24 cellular contexts compared by ENCODE assay signal in the genomic region with DNA sequence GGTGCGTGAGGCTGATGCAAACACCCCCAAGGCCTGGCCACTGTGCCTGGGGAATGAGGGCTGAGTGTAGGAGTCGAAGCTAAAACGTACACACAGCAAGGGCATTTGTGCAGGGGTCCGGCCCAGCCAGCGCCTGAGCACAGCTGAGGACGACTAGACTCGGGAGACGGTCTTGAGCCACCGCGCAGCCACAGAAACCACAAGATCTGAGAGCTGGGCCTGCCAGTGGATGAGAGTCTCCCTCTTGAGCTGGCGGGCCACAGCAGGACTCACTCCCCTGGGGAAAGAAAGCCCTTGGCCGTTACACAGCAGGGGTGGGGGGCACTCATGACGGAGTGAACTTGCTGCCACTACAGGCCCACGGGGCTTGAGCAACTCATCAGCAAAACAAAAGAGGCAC. TPM values are rescaled to one million over a fixed set of nuclear protein-coding genes. Genes with fewer than 3 reads are reported as not detected.
DNase-seq lines count a peak whose midpoint lies in the region; ATAC-seq and TF ChIP-seq lines count a peak whose summit lies in the region.
"Had no signal": no experiment of that assay in that cellular context is flagged by ENCODE, and none has a peak within 500 bp of the region (broad histone marks: within the 10 kb centered on the region; RNA-seq: fewer than 3 reads in every experiment).

No MANE protein-coding gene starts in this region.

- no peaks in the 10 kb centered on the region for H3K79me2 ChIP-seq in neural progenitor cell (ENCODE audit: low read depth)

- H3K36me3 ChIP-seq in HUES64 (ENCODE audit: insufficient read depth, low read length) (peaks cover 10% of the 10 kb centered on the region), neural progenitor cell (peaks cover 9% of the 10 kb centered on the region), testis (ENCODE audit: low read depth, missing control alignments) (no peaks in the 10 kb centered on the region)
- H3K36me3 ChIP-seq: gastrocnemius medialis had no signal

- peaks cover 32% of the 10 kb centered on the region for H4K20me1 ChIP-seq in neural progenitor cell (ENCODE audit: low read depth)

- no peak overlapping the region for H2AFZ ChIP-seq in neural progenitor cell (replicated peaks)

- H3K4me3 Mint-ChIP-seq in brain (peak overlapping the region in 3 of 5 experiments; percentile 37 to 53 (median 53)), neural progenitor cell (no peak overlapping the region)
- H3K4me3 Mint-ChIP-seq in activated T-helper 1 cell treated with anti-CD3 and anti-CD28 coated beads, Interleukin-12 subunit alpha, Interleukin-12 subunit beta, Interleukin-2, Interleukin-4 antibody, amounts not matched to agents 30 ng/mL and 10 ng/mL and 1 ng/mL, durations not matched to agents 14 hours and 24 hours and 36 hours, result no peak overlapping the region
- H3K4me3 Mint-ChIP-seq: activated naive CD8-positive, alpha-beta T cell treated with anti-CD3 and anti-CD28 coated beads, Interleukin-2, amount 10 ng/mL, durations not matched to agents 7 days and 5 days; CD8-positive, alpha-beta T cell; stimulated activated naive CD8-positive, alpha-beta T cell treated with anti-CD3 and anti-CD28 coated beads, Interleukin-15, Interleukin-2, amounts not matched to agents 100 ng/mL and 50 ng/mL, for 24 hours had no signal

- H3K9ac ChIP-seq in HUES64 (ENCODE audit: low read depth, low read length) (peak overlapping the region; percentile 34; the same call in 1 of the 2 replicates), neural progenitor cell (no peak overlapping the region)

- H3K9me3 Mint-ChIP-seq in brain (no peaks in the 10 kb centered on the region), neural progenitor cell (no peaks in the 10 kb centered on the region)
- no peaks in the 10 kb centered on the region for H3K9me3 Mint-ChIP-seq in activated T-helper 1 cell treated with anti-CD3 and anti-CD28 coated beads, Interleukin-12 subunit alpha, Interleukin-12 subunit beta, Interleukin-2, Interleukin-4 antibody, amounts not matched to agents 30 ng/mL and 10 ng/mL and 1 ng/mL, durations not matched to agents 14 hours and 24 hours and 36 hours
- H3K9me3 Mint-ChIP-seq: activated naive CD8-positive, alpha-beta T cell treated with anti-CD3 and anti-CD28 coated beads, Interleukin-2, amount 10 ng/mL, durations not matched to agents 7 days and 5 days; activated T-helper 2 cell treated with anti-CD3 and anti-CD28 coated beads, Interferon-gamma antibody, Interleukin-2, Interleukin-4, amounts not matched to agents 10 μg/mL and 5 μg/mL and 100 μg/mL, durations not matched to agents 14 hours and 24 hours and 36 hours; CD8-positive, alpha-beta T cell; stimulated activated naive CD8-positive, alpha-beta T cell treated with anti-CD3 and anti-CD28 coated beads, Interleukin-15, Interleukin-2, amounts not matched to agents 100 ng/mL and 50 ng/mL, for 24 hours had no signal

- WGBS in HUES64, result 64% methylated on average over 14 of the region's 14 CpGs
- WGBS in testis, 2 donors, result 81 to 91% methylated on average over 10 to 14 of the region's 14 CpGs

- DNase-seq in GM12865 (ENCODE audit: low read depth) (peak; percentile 21), neural progenitor cell (ENCODE audit: low spot score) (no peak), testis (no peak), GM10266 (ENCODE audit: extremely low spot score) (no peak)
- no peak for DNase-seq in activated T-helper 1 cell treated with anti-CD3 and anti-CD28 coated beads, Interleukin-12 subunit alpha, Interleukin-12 subunit beta, Interleukin-2, Interleukin-4 antibody, amounts not matched to agents 30 ng/mL and 10 ng/mL and 1 ng/mL, durations not matched to agents 14 hours and 24 hours and 36 hours (ENCODE audit: low spot score)
- DNase-seq: activated CD8-positive, alpha-beta memory T cell treated with anti-CD3 and anti-CD28 coated beads, Interleukin-2, amount 50 U/mL, for 4 hours; activated naive CD8-positive, alpha-beta T cell treated with anti-CD3 and anti-CD28 coated beads, Interleukin-2, amount 10 ng/mL, durations not matched to agents 7 days and 5 days; body of pancreas; CD8-positive, alpha-beta T cell; esophagus squamous epithelium; gastrocnemius medialis; lower lobe of right lung; MG63; NCI-H226; NCI-H82; SHP77 treated with DMSO at 0.1 percent for 48 hours; small intestine; stimulated activated CD4-positive, alpha-beta T cell treated with anti-CD3 and anti-CD28 coated beads, Interleukin-2, amount 100 ng/mL, for 48 hours had no signal

- no peak overlapping the region for H3K4me2 ChIP-seq in neural progenitor cell

- no peak for TF ChIP-seq POLR2A in testis (IDR thresholded peaks at IDR 0.05)

- H3K9me3 ChIP-seq in HUES64 (ENCODE audit: insufficient read depth, low read depth, low read length), result no peaks in the 10 kb centered on the region
- no peaks in the 10 kb centered on the region for H3K9me3 ChIP-seq in neural progenitor cell (ENCODE audit: low read depth)
- no peaks in the 10 kb centered on the region for H3K9me3 ChIP-seq in testis
- H3K9me3 ChIP-seq: body of pancreas, esophagus squamous epithelium, gastrocnemius medialis, lower lobe of right lung, MG63, tibial nerve had no signal

- H3K36me3 Mint-ChIP-seq in brain, result peaks cover 58% of the 10 kb centered on the region
- peaks cover 11% of the 10 kb centered on the region for H3K36me3 Mint-ChIP-seq in neural progenitor cell
- peaks cover 15% of the 10 kb centered on the region for H3K36me3 Mint-ChIP-seq in activated T-helper 1 cell treated with anti-CD3 and anti-CD28 coated beads, Interleukin-12 subunit alpha, Interleukin-12 subunit beta, Interleukin-2, Interleukin-4 antibody, amounts not matched to agents 30 ng/mL and 10 ng/mL and 1 ng/mL, durations not matched to agents 14 hours and 24 hours and 36 hours (ENCODE audit: low read depth)

- TF ChIP-seq CTCF in GM12865 (IDR thresholded peaks at IDR 0.05; ENCODE audit: insufficient read depth, low read depth, low read length, missing control alignments) (no peak), brain (conservative IDR thresholded peaks at IDR 0.05) (no peak), neural progenitor cell (IDR thresholded peaks at IDR 0.05) (no peak), testis (IDR thresholded peaks at IDR 0.05) (no peak), GM10266 (IDR thresholded peaks at IDR 0.05; ENCODE audit: control insufficient read depth, insufficient read depth, low read depth, missing control alignments) (no peak)

- H3K27ac Mint-ChIP-seq in brain, result peak overlapping the region; percentile 74 to 96 (median 87)
- peak overlapping the region; percentile 50 for H3K27ac Mint-ChIP-seq in neural progenitor cell
- H3K27ac Mint-ChIP-seq in activated T-helper 1 cell treated with anti-CD3 and anti-CD28 coated beads, Interleukin-12 subunit alpha, Interleukin-12 subunit beta, Interleukin-2, Interleukin-4 antibody, amounts not matched to agents 30 ng/mL and 10 ng/mL and 1 ng/mL, durations not matched to agents 14 hours and 24 hours and 36 hours, result no peak overlapping the region
- H3K27ac Mint-ChIP-seq: activated naive CD8-positive, alpha-beta T cell treated with anti-CD3 and anti-CD28 coated beads, Interleukin-2, amount 10 ng/mL, durations not matched to agents 7 days and 5 days; activated T-helper 2 cell treated with anti-CD3 and anti-CD28 coated beads, Interferon-gamma antibody, Interleukin-2, Interleukin-4, amounts not matched to agents 10 μg/mL and 5 μg/mL and 100 μg/mL, durations not matched to agents 14 hours and 24 hours and 36 hours; stimulated activated naive CD8-positive, alpha-beta T cell treated with anti-CD3 and anti-CD28 coated beads, Interleukin-15, Interleukin-2, amounts not matched to agents 100 ng/mL and 50 ng/mL, for 24 hours had no signal

- peak overlapping the region; percentile 39; the same call in 1 of the 2 replicates for H3K27ac ChIP-seq in HUES64 (ENCODE audit: low read depth, low read length)
- H3K27ac ChIP-seq in neural progenitor cell, result no peak overlapping the region
- no peak overlapping the region for H3K27ac ChIP-seq in testis
- H3K27ac ChIP-seq: body of pancreas, esophagus squamous epithelium, gastrocnemius medialis, lower lobe of right lung, tibial nerve had no signal

- H3K4me3 ChIP-seq in GM12865 (ENCODE audit: low read depth, low read length) (peak overlapping the region; percentile 35), HUES64 (ENCODE audit: low read length) (no peak overlapping the region), neural progenitor cell (no peak overlapping the region), testis (no peak overlapping the region)
- H3K4me3 ChIP-seq: body of pancreas, esophagus squamous epithelium, gastrocnemius medialis, lower lobe of right lung, MG63, tibial nerve had no signal

- peaks cover 38% of the 10 kb centered on the region for H3K4me1 Mint-ChIP-seq in brain
- peaks cover 43% of the 10 kb centered on the region for H3K4me1 Mint-ChIP-seq in neural progenitor cell
- H3K4me1 Mint-ChIP-seq in activated T-helper 1 cell treated with anti-CD3 and anti-CD28 coated beads, Interleukin-12 subunit alpha, Interleukin-12 subunit beta, Interleukin-2, Interleukin-4 antibody, amounts not matched to agents 30 ng/mL and 10 ng/mL and 1 ng/mL, durations not matched to agents 14 hours and 24 hours and 36 hours (ENCODE audit: low read depth), result peaks cover 5% of the 10 kb centered on the region

- intact Hi-C loops in testis (cut with DNase I; ENCODE audit: low total_unique reads), result no loop called here
- intact Hi-C loops in activated T-helper 1 cell treated with anti-CD3 and anti-CD28 coated beads, Interleukin-12 subunit alpha, Interleukin-12 subunit beta, Interleukin-2, Interleukin-4 antibody, amounts not matched to agents 30 ng/mL and 10 ng/mL and 1 ng/mL, durations not matched to agents 14 hours and 24 hours and 36 hours (cut with micrococcal nuclease), result no loop called here

- peaks cover 21% of the 10 kb centered on the region for H3F3A ChIP-seq in neural progenitor cell (ENCODE audit: low read depth)

- H3K27me3 Mint-ChIP-seq in brain, result no peaks in the 10 kb centered on the region
- H3K27me3 Mint-ChIP-seq in neural progenitor cell (ENCODE audit: insufficient read depth, low read depth), result no peaks in the 10 kb centered on the region
- H3K27me3 Mint-ChIP-seq in activated T-helper 1 cell treated with anti-CD3 and anti-CD28 coated beads, Interleukin-12 subunit alpha, Interleukin-12 subunit beta, Interleukin-2, Interleukin-4 antibody, amounts not matched to agents 30 ng/mL and 10 ng/mL and 1 ng/mL, durations not matched to agents 14 hours and 24 hours and 36 hours (ENCODE audit: insufficient read depth), result no peaks in the 10 kb centered on the region
- H3K27me3 Mint-ChIP-seq: activated naive CD8-positive, alpha-beta T cell treated with anti-CD3 and anti-CD28 coated beads, Interleukin-2, amount 10 ng/mL, durations not matched to agents 7 days and 5 days; stimulated activated naive CD8-positive, alpha-beta T cell treated with anti-CD3 and anti-CD28 coated beads, Interleukin-15, Interleukin-2, amounts not matched to agents 100 ng/mL and 50 ng/mL, for 24 hours had no signal

- ATAC-seq in HG02970 (IDR thresholded peaks at IDR 0.05; ENCODE audit: low FRiP score, unreplicated experiment), result no peak
- ATAC-seq: body of pancreas; CD8-positive, alpha-beta T cell; gastrocnemius medialis; lower lobe of right lung had no signal

- H3K27me3 ChIP-seq in HUES64 (ENCODE audit: insufficient read depth, low read length) (no peaks in the 10 kb centered on the region), neural progenitor cell (no peaks in the 10 kb centered on the region), testis (no peaks in the 10 kb centered on the region)
- H3K27me3 ChIP-seq: body of pancreas, esophagus squamous epithelium, gastrocnemius medialis, MG63, tibial nerve had no signal

- H3K4me1 ChIP-seq in HUES64 (ENCODE audit: insufficient read depth, low read length) (peaks cover 34% of the 10 kb centered on the region), neural progenitor cell (peaks cover 23% of the 10 kb centered on the region), testis (no peaks in the 10 kb centered on the region)
- H3K4me1 ChIP-seq: gastrocnemius medialis had no signal

RNA-seq across cellular contexts. Expression of gene STX2, which starts 23.0 kb away (rescaled TPM):
- 16.4 TPM for polyA plus RNA-seq in HUES64 (2013, experiment 1 of 2)
- polyA plus RNA-seq in HUES64 (2013, experiment 2 of 2), result 19.1 TPM
- polyA plus RNA-seq in brain (ENCODE audit: insufficient read depth, low read depth, low replicate concordance) (10.4 TPM), testis (ENCODE audit: insufficient read depth, low read depth, low replicate concordance) (39.5 TPM)
- total RNA-seq in neural progenitor cell (ENCODE audit: low replicate concordance) (36.7 and 44.0 TPM in 2 replicates), testis (10 to 100 TPM; 27.3 to 33.5 TPM)
- 15.9 and 17.9 TPM in 2 replicates for total RNA-seq in activated T-helper 1 cell treated with anti-CD3 and anti-CD28 coated beads, Interleukin-12 subunit alpha, Interleukin-12 subunit beta, Interleukin-2, Interleukin-4 antibody, amounts not matched to agents 30 ng/mL and 10 ng/mL and 1 ng/mL, durations not matched to agents 14 hours and 24 hours and 36 hours

RNA-seq across cellular contexts. Expression of gene RAN, which starts 55.8 kb away (rescaled TPM):
- 1,435 TPM for polyA plus RNA-seq in HUES64 (2013, experiment 1 of 2)
- 1,287 TPM for polyA plus RNA-seq in HUES64 (2013, experiment 2 of 2)
- polyA plus RNA-seq in brain (ENCODE audit: insufficient read depth, low read depth, low replicate concordance) (509 TPM), testis (ENCODE audit: insufficient read depth, low read depth, low replicate concordance) (966 TPM)
- total RNA-seq in neural progenitor cell (ENCODE audit: low replicate concordance) (699 and 1,370 TPM in 2 replicates), testis (100 to 1,000 TPM; 289 to 304 TPM)
- 1,823 and 1,852 TPM in 2 replicates for total RNA-seq in activated T-helper 1 cell treated with anti-CD3 and anti-CD28 coated beads, Interleukin-12 subunit alpha, Interleukin-12 subunit beta, Interleukin-2, Interleukin-4 antibody, amounts not matched to agents 30 ng/mL and 10 ng/mL and 1 ng/mL, durations not matched to agents 14 hours and 24 hours and 36 hours

Comparison
In these comparisons a context has a peak if more than half of its experiments do, and no peak if none do; other contexts are left out.
1. H3K4me3 Mint-ChIP-seq: peak in brain (3 of 5); none in neural progenitor cell (single experiment) and activated T-helper 1 cell treated with anti-CD3 and anti-CD28 coated beads, Interleukin-12 subunit alpha, Interleukin-12 subunit beta, Interleukin-2, Interleukin-4 antibody, amounts not matched to agents 30 ng/mL and 10 ng/mL and 1 ng/mL, durations not matched to agents 14 hours and 24 hours and 36 hours (single experiment).